1 cellular context compared by ENCODE assay signal in the genomic region with DNA sequence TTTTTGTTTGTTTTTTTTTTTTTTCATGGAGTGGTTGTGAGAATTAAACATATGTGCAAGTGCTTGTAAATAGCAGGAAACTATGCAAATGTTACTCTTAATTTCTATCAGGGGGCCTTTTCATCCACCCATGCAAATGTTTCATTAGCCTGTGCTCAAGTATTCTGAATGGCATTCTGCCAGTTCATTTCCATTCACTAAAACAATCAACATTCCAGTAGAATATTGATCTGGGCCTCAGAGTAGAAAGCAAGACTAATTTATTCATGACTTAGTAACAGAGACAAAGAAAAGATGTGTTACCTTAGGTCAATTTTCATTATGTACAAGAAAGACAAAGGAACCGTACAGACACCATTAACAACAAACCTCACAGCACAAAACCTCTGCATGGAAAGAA.
TF ChIP-seq lines count a peak whose summit lies in the region.

No MANE protein-coding gene starts in this region.

TF ChIP-seq in WTC11, 78 proteins besides CTCF, POLR2A, EP300 and RAD21 (continued from another document):
- TF ChIP-seq MAX (CRISPR knock-in tag; IDR thresholded peaks at IDR 0.05) (no peak), ETV6 (CRISPR knock-in tag; IDR thresholded peaks at IDR 0.05) (no peak), ZNF219 (CRISPR knock-in tag; IDR thresholded peaks at IDR 0.05; ENCODE audit: borderline replicate concordance) (no peak), AR (CRISPR knock-in tag; IDR thresholded peaks at IDR 0.05) (no peak), TP53 (CRISPR knock-in tag; IDR thresholded peaks at IDR 0.05) (no peak), MXD4 (CRISPR knock-in tag; IDR thresholded peaks at IDR 0.05; ENCODE audit: borderline replicate concordance) (no peak), RORB (CRISPR knock-in tag; IDR thresholded peaks at IDR 0.05) (no peak), JUN (CRISPR knock-in tag; IDR thresholded peaks at IDR 0.05) (no peak)
